In genomic region chr3:79818015-79818414, GRCh38 we compare ENCODE assay signal across 26 cellular contexts.
"Had no signal": no experiment of that assay in that cellular context is flagged by ENCODE, and none has a peak within 500 bp of the region (broad histone marks: within the 10 kb centered on the region; RNA-seq: fewer than 3 reads in every experiment).

No MANE protein-coding gene starts in this region.

- H3K4me2 ChIP-seq: hepatocyte had no signal

- H2AFZ ChIP-seq: hepatocyte had no signal

- H3K4me3 Mint-ChIP-seq: dendritic cell treated with granulocyte-macrophage colony-stimulating factor and Interleukin-4, amounts not matched to agents 40 ng/mL and 50 ng/mL, for 4 days; effector memory CD8-positive, alpha-beta T cell; endodermal cell had no signal

- ATAC-seq: effector memory CD8-positive, alpha-beta T cell; esophagus mucosa; foreskin keratinocyte; gastrocnemius medialis; gastroesophageal sphincter; heart left ventricle; heart right ventricle had no signal

- H3K4me3 ChIP-seq: colonic mucosa, coronary artery, dorsolateral prefrontal cortex, esophagus muscularis mucosa, esophagus squamous epithelium, gastrocnemius medialis, gastroesophageal sphincter, heart left ventricle, heart right ventricle, hepatocyte had no signal

- H3K79me2 ChIP-seq: hepatocyte had no signal

- H3K27ac ChIP-seq: colonic mucosa, coronary artery, dorsolateral prefrontal cortex, epithelial cell of prostate, esophagus muscularis mucosa, esophagus squamous epithelium, foreskin keratinocyte, gastrocnemius medialis, gastroesophageal sphincter, heart left ventricle, heart right ventricle, hepatocyte had no signal

- H3K4me1 Mint-ChIP-seq: endodermal cell had no signal

- H3K27me3 ChIP-seq: colonic mucosa, dorsolateral prefrontal cortex, esophagus muscularis mucosa, esophagus squamous epithelium, foreskin keratinocyte, gastrocnemius medialis, gastroesophageal sphincter, heart left ventricle, heart right ventricle, hepatocyte had no signal

- H3K4me1 ChIP-seq: colonic mucosa, esophagus muscularis mucosa, esophagus squamous epithelium, foreskin keratinocyte, gastrocnemius medialis, gastroesophageal sphincter, heart left ventricle, heart right ventricle had no signal

- DNase-seq: colonic mucosa; cortex of kidney; dermis blood vessel endothelial cell; dorsolateral prefrontal cortex; effector CD4-positive, alpha-beta T cell; effector CD8-positive, alpha-beta T cell; effector memory CD4-positive, alpha-beta T cell; effector memory CD8-positive, alpha-beta T cell; endodermal cell; erythroblast; esophagus squamous epithelium; foreskin fibroblast; foreskin keratinocyte; foreskin melanocyte; gastrocnemius medialis; glutamatergic neuron; head of caudate nucleus; heart left ventricle; heart right ventricle had no signal

- H3K36me3 ChIP-seq: colonic mucosa, esophagus muscularis mucosa, esophagus squamous epithelium, gastrocnemius medialis, gastroesophageal sphincter, heart left ventricle, heart right ventricle had no signal

- H3K27ac Mint-ChIP-seq: dendritic cell treated with granulocyte-macrophage colony-stimulating factor and Interleukin-4, amounts not matched to agents 40 ng/mL and 50 ng/mL, for 4 days; effector memory CD8-positive, alpha-beta T cell; endodermal cell had no signal

- H3K27me3 Mint-ChIP-seq: dendritic cell treated with granulocyte-macrophage colony-stimulating factor and Interleukin-4, amounts not matched to agents 40 ng/mL and 50 ng/mL, for 4 days; effector memory CD8-positive, alpha-beta T cell had no signal
